ENCODE assay signal across 8 cellular contexts in the genomic region with DNA sequence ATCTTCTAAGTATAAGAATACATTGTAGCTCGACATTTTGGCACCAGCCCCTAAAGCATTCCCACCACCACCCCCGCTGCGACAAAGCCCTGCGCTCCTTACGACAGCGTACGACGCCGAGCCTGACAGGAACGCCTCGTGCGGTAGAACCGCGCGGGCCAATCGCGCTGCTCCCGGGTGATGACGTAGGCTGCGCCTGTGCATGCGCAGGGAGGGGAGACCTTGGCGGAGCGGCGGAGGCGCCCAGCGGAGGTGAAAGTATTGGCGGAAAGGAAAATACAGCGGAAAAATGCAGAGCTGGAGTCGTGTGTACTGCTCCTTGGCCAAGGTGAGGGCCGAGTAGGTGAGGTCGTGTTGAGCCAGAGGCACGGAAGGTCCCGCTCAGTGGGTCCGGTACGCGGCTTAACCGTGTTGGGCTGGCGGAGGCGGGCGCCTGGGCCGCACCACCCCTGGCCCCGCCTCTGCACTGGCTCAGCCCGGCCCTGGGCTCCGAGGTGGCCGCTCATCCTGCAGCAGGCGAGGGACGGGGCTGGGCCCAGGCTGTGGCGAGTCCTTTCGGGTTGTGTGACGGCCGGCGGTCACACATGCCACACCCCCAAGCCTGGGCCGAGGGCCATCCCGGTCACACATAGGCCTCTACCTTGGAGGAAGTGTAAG. TPM values are rescaled to one million over a fixed set of nuclear protein-coding genes. Genes with fewer than 3 reads are reported as not detected.
A peak's percentile ranks its signal among the peaks of the same experiment; 100 is the strongest.
DNase-seq lines count a peak whose midpoint lies in the region; ATAC-seq and TF ChIP-seq lines count a peak whose summit lies in the region.

A gene with protein sequence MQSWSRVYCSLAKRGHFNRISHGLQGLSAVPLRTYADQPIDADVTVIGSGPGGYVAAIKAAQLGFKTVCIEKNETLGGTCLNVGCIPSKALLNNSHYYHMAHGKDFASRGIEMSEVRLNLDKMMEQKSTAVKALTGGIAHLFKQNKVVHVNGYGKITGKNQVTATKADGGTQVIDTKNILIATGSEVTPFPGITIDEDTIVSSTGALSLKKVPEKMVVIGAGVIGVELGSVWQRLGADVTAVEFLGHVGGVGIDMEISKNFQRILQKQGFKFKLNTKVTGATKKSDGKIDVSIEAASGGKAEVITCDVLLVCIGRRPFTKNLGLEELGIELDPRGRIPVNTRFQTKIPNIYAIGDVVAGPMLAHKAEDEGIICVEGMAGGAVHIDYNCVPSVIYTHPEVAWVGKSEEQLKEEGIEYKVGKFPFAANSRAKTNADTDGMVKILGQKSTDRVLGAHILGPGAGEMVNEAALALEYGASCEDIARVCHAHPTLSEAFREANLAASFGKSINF (plus strand): TSS at position 222 of the 657 bp plus-strand sequence. CDS start 68 bp downstream, at position 290.

- ATAC-seq in GM23338 (peak; percentile 98), RWPE2 (ENCODE audit: low read depth) (peak; percentile 97)

- H4K20me1 ChIP-seq in DOHH2 (ENCODE audit: control insufficient read depth, insufficient read depth, low read depth, low read length) (0 out of 2 replicates have a peak, but pooled peaks cover 7% of the 10 kb centered on the region), GM23338 (replicated peaks; ENCODE audit: insufficient read depth) (0 out of 2 replicates have a peak, but pooled peaks cover 3% of the 10 kb centered on the region)

- H3K36me3 Mint-ChIP-seq in GM23338 (ENCODE audit: low read depth) (peaks cover 12% of the 10 kb centered on the region), nephron (ENCODE audit: low read depth) (peaks cover 29% of the 10 kb centered on the region)
- peaks cover 36% of the 10 kb centered on the region for H3K36me3 Mint-ChIP-seq in activated T-helper 2 cell treated with anti-CD3 and anti-CD28 coated beads, Interferon-gamma antibody, Interleukin-2, Interleukin-4, amounts not matched to agents 10 μg/mL and 5 μg/mL and 100 μg/mL, durations not matched to agents 14 hours and 24 hours and 36 hours (ENCODE audit: low read depth)
- H3K36me3 Mint-ChIP-seq in stimulated activated naive CD8-positive, alpha-beta T cell treated with anti-CD3 and anti-CD28 coated beads, Interleukin-15, Interleukin-2, amounts not matched to agents 100 ng/mL and 50 ng/mL, for 24 hours (ENCODE audit: low read depth): peaks cover 38% of the 10 kb centered on the region

- H3K4me3 ChIP-seq in DOHH2 (ENCODE audit: low read length) (peak within 1 kb of the TSS; percentile 96), GM23338 (peak within 1 kb of the TSS; percentile 80), LNCaP clone FGC (ENCODE audit: low read depth, low read length) (peak within 1 kb of the TSS; percentile 84), RWPE2 (ENCODE audit: severe bottlenecking) (peak within 1 kb of the TSS; percentile 73)

- H3K27ac Mint-ChIP-seq in GM23338 (peak within 1 kb of the TSS; percentile 99), nephron (peak within 1 kb of the TSS; percentile 83 to 98 (median 95))
- peak within 1 kb of the TSS; percentile 99 for H3K27ac Mint-ChIP-seq in activated T-helper 2 cell treated with anti-CD3 and anti-CD28 coated beads, Interferon-gamma antibody, Interleukin-2, Interleukin-4, amounts not matched to agents 10 μg/mL and 5 μg/mL and 100 μg/mL, durations not matched to agents 14 hours and 24 hours and 36 hours
- H3K27ac Mint-ChIP-seq in stimulated activated naive CD8-positive, alpha-beta T cell treated with anti-CD3 and anti-CD28 coated beads, Interleukin-15, Interleukin-2, amounts not matched to agents 100 ng/mL and 50 ng/mL, for 24 hours: peak within 1 kb of the TSS; percentile 96

- H3K4me3 Mint-ChIP-seq in GM23338: peak within 1 kb of the TSS; percentile 99
- peak within 1 kb of the TSS; percentile 93 for H3K4me3 Mint-ChIP-seq in activated T-helper 2 cell treated with anti-CD3 and anti-CD28 coated beads, Interferon-gamma antibody, Interleukin-2, Interleukin-4, amounts not matched to agents 10 μg/mL and 5 μg/mL and 100 μg/mL, durations not matched to agents 14 hours and 24 hours and 36 hours (ENCODE audit: low read depth)
- H3K4me3 Mint-ChIP-seq in nephron: peak within 1 kb of the TSS; percentile 96 to 97 (median 97)
- H3K4me3 Mint-ChIP-seq in stimulated activated naive CD8-positive, alpha-beta T cell treated with anti-CD3 and anti-CD28 coated beads, Interleukin-15, Interleukin-2, amounts not matched to agents 100 ng/mL and 50 ng/mL, for 24 hours: peak within 1 kb of the TSS; percentile 95

- peak within 1 kb of the TSS; percentile 53 for H3K27ac ChIP-seq in DOHH2 (ENCODE audit: low read depth, low read length)
- peak within 1 kb of the TSS; percentile 76 for H3K27ac ChIP-seq in GM23338 (ENCODE audit: low read depth)
- H3K27ac ChIP-seq in RWPE2 (ENCODE audit: poor library complexity, severe bottlenecking): peak within 1 kb of the TSS; percentile 27

- H3K27me3 ChIP-seq in DOHH2 (ENCODE audit: control insufficient read depth, low read length): no peaks in the 10 kb centered on the region
- no peaks in the 10 kb centered on the region for H3K27me3 ChIP-seq in GM23338 (ENCODE audit: insufficient read depth)
- no peaks in the 10 kb centered on the region for H3K27me3 ChIP-seq in RWPE2 (ENCODE audit: insufficient read depth, poor library complexity, severe bottlenecking)

- H2AFZ ChIP-seq in GM23338: peak within 1 kb of the TSS; percentile 95

- H3K4me1 ChIP-seq in DOHH2 (ENCODE audit: control insufficient read depth, low read length) (peaks cover 29% of the 10 kb centered on the region), GM23338 (ENCODE audit: insufficient read depth) (peaks cover 8% of the 10 kb centered on the region; the same call in 1 of the 2 replicates), RWPE2 (ENCODE audit: insufficient read depth, poor library complexity, severe bottlenecking) (peaks cover 10% of the 10 kb centered on the region)

- no peaks in the 10 kb centered on the region for H3K9me2 ChIP-seq in DOHH2 (replicated peaks; ENCODE audit: control insufficient read depth, low read length)
- no peaks in the 10 kb centered on the region for H3K9me2 ChIP-seq in GM23338 (ENCODE audit: insufficient read depth)

- H3K79me2 ChIP-seq in DOHH2 (ENCODE audit: control insufficient read depth, low read length): peaks cover 53% of the 10 kb centered on the region
- peaks cover 48% of the 10 kb centered on the region for H3K79me2 ChIP-seq in GM23338 (replicated peaks; ENCODE audit: insufficient read depth)

- peak; percentile 96 for DNase-seq in GM23338 (ENCODE audit: low spot score)
- DNase-seq in LNCaP clone FGC (ENCODE audit: low read depth): peak; percentile 78
- DNase-seq in RWPE2 (ENCODE audit: low spot score): peak; percentile 87
- peak; percentile 92 for DNase-seq in activated T-helper 2 cell treated with anti-CD3 and anti-CD28 coated beads, Interferon-gamma antibody, Interleukin-2, Interleukin-4, amounts not matched to agents 10 μg/mL and 5 μg/mL and 100 μg/mL, durations not matched to agents 14 hours and 24 hours and 36 hours (ENCODE audit: low spot score)
- DNase-seq in fibroblast of peridontal ligament (ENCODE audit: extremely low read depth): peak; percentile 89

- H3K4me1 Mint-ChIP-seq in GM23338 (peaks cover 10% of the 10 kb centered on the region), nephron (peaks cover 24% of the 10 kb centered on the region)
- peaks cover 45% of the 10 kb centered on the region for H3K4me1 Mint-ChIP-seq in activated T-helper 2 cell treated with anti-CD3 and anti-CD28 coated beads, Interferon-gamma antibody, Interleukin-2, Interleukin-4, amounts not matched to agents 10 μg/mL and 5 μg/mL and 100 μg/mL, durations not matched to agents 14 hours and 24 hours and 36 hours (ENCODE audit: low read depth)
- H3K4me1 Mint-ChIP-seq in stimulated activated naive CD8-positive, alpha-beta T cell treated with anti-CD3 and anti-CD28 coated beads, Interleukin-15, Interleukin-2, amounts not matched to agents 100 ng/mL and 50 ng/mL, for 24 hours (ENCODE audit: low read depth): peaks cover 52% of the 10 kb centered on the region

- TF ChIP-seq CTCF in DOHH2 (IDR thresholded peaks at IDR 0.05; ENCODE audit: low read depth, low read length, poor library complexity, severe bottlenecking) (no peak), GM23338 (conservative IDR thresholded peaks at IDR 0.05; ENCODE audit: low read depth in 2 of 2) (no peak), LNCaP clone FGC (IDR thresholded peaks at IDR 0.05; ENCODE audit: control insufficient read depth, extremely low read depth, insufficient read depth) (no peak), RWPE2 (IDR thresholded peaks at IDR 0.05; ENCODE audit: poor library complexity, severe bottlenecking) (no peak), nephron (IDR thresholded peaks at IDR 0.05; ENCODE audit: unreplicated experiment in 3 of 3) (no peak)

- intact Hi-C loops in activated T-helper 2 cell treated with anti-CD3 and anti-CD28 coated beads, Interferon-gamma antibody, Interleukin-2, Interleukin-4, amounts not matched to agents 10 μg/mL and 5 μg/mL and 100 μg/mL, durations not matched to agents 14 hours and 24 hours and 36 hours (cut with micrococcal nuclease): loop anchor here (1.0 to 5.0 kb wide), 2 partner anchors 148 to 246 kb away; no protein-coding TSS in a partner anchor

- no peaks in the 10 kb centered on the region for H3F3A ChIP-seq in DOHH2 (ENCODE audit: control insufficient read depth, insufficient read depth)
- H3F3A ChIP-seq in GM23338 (replicated peaks; ENCODE audit: low read depth): no peaks in the 10 kb centered on the region

- peaks cover 5% of the 10 kb centered on the region; the same call in 1 of the 3 replicates for H3K9me3 Mint-ChIP-seq in GM23338
- H3K9me3 Mint-ChIP-seq in activated T-helper 2 cell treated with anti-CD3 and anti-CD28 coated beads, Interferon-gamma antibody, Interleukin-2, Interleukin-4, amounts not matched to agents 10 μg/mL and 5 μg/mL and 100 μg/mL, durations not matched to agents 14 hours and 24 hours and 36 hours: no peaks in the 10 kb centered on the region
- no peaks in the 10 kb centered on the region for H3K9me3 Mint-ChIP-seq in nephron
- H3K9me3 Mint-ChIP-seq in stimulated activated naive CD8-positive, alpha-beta T cell treated with anti-CD3 and anti-CD28 coated beads, Interleukin-15, Interleukin-2, amounts not matched to agents 100 ng/mL and 50 ng/mL, for 24 hours: no peaks in the 10 kb centered on the region

- peak within 1 kb of the TSS; percentile 67 for H3K4me2 ChIP-seq in DOHH2 (ENCODE audit: low read length)
- H3K4me2 ChIP-seq in GM23338: peak within 1 kb of the TSS; percentile 85

- no peaks in the 10 kb centered on the region for H3K9me3 ChIP-seq in DOHH2 (ENCODE audit: control insufficient read depth, insufficient read depth, low read length)
- no peaks in the 10 kb centered on the region for H3K9me3 ChIP-seq in RWPE2 (ENCODE audit: severe bottlenecking)

- H3K27me3 Mint-ChIP-seq in GM23338 (ENCODE audit: insufficient read depth, low read depth, poor library complexity): peaks cover 4% of the 10 kb centered on the region
- H3K27me3 Mint-ChIP-seq in activated T-helper 2 cell treated with anti-CD3 and anti-CD28 coated beads, Interferon-gamma antibody, Interleukin-2, Interleukin-4, amounts not matched to agents 10 μg/mL and 5 μg/mL and 100 μg/mL, durations not matched to agents 14 hours and 24 hours and 36 hours (ENCODE audit: low read depth): no peaks in the 10 kb centered on the region
- no peaks in the 10 kb centered on the region for H3K27me3 Mint-ChIP-seq in nephron (ENCODE audit: low read depth)
- H3K27me3 Mint-ChIP-seq in stimulated activated naive CD8-positive, alpha-beta T cell treated with anti-CD3 and anti-CD28 coated beads, Interleukin-15, Interleukin-2, amounts not matched to agents 100 ng/mL and 50 ng/mL, for 24 hours: no peaks in the 10 kb centered on the region

- H3K36me3 ChIP-seq in DOHH2 (ENCODE audit: control insufficient read depth, low read length): peaks cover 45% of the 10 kb centered on the region
- no peaks in the 10 kb centered on the region; the same call in 1 of the 2 replicates for H3K36me3 ChIP-seq in GM23338 (ENCODE audit: insufficient read depth)
- peaks cover 36% of the 10 kb centered on the region for H3K36me3 ChIP-seq in RWPE2 (ENCODE audit: low read depth)

RNA-seq across cellular contexts. Expression of the gene that starts here (rescaled TPM):
- total RNA-seq in GM23338 (2014; rRNA removed; shearing (Covaris generic)): 68.6 and 76.2 TPM in 2 replicates
- polyA plus RNA-seq in GM23338 (2016; fragmentation: Nextera tagmentation; extraction: Ambion mirVana): 28.8 and 38.1 TPM in 2 replicates
- total RNA-seq in activated T-helper 2 cell treated with anti-CD3 and anti-CD28 coated beads, Interferon-gamma antibody, Interleukin-2, Interleukin-4, amounts not matched to agents 10 μg/mL and 5 μg/mL and 100 μg/mL, durations not matched to agents 14 hours and 24 hours and 36 hours: 104 and 108 TPM in 2 replicates

Comparison
In these comparisons a context has a peak if more than half of its experiments do, and no peak if none do; other contexts are left out.
1. Peak in every context shown above with its lines: DNase-seq, ATAC-seq, H3K4me3 ChIP-seq and H3K27ac ChIP-seq.